8 cellular contexts compared by ENCODE assay signal in the genomic region with DNA sequence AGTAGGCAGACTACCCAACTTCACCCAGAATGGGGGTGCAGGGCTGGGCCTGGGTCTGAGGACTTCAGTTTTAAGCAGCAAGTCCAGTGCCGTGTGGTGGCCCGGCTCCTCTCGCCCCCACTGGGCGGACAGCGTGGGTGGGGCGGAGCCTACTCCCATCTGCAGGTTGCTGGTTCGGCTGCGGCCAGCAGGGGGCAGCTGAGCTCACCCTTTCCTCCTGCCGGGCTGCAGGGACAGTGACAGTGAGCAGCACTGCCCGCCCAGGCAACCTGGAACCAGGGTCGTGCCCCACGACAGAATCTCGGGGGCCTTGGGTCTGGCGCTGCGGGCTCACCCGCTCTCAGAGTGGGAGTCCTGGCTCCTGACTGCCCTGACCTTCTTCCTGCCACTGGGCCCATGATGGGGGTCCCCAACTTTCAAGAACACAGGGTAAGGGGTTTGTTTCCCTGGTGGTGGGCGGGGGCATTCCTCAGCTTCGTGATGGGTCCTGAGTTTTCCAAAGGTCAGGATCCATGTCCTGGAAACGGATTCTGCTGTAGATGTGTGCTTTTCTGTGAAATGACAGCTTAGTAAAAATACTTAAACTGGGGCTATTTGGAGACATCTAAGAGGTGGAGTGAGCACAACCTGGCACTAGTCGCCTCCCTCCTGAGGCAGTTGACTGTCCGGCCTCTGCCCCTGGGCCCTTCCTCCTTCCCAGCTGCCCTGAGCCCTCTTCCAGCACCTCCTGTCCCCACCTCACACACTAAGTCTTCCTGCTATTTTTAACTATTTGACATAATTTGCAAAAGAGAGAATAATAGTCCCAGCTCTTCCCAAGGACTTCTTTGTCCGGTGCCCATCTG. TPM values are rescaled to one million over a fixed set of nuclear protein-coding genes. Genes with fewer than 3 reads are reported as not detected.
A peak's percentile ranks its signal among the peaks of the same experiment; 100 is the strongest.
DNase-seq lines count a peak whose midpoint lies in the region; ATAC-seq, FAIRE-seq and TF ChIP-seq lines count a peak whose summit lies in the region.

No MANE protein-coding gene starts in this region.

- H3K36me3 ChIP-seq in HUES64 (ENCODE audit: insufficient read depth, low read length) (no peaks in the 10 kb centered on the region), stomach (peaks cover 6 to 28% (median 22%) of the 10 kb centered on the region in 4 donors)

- in situ Hi-C loops in ACHN (cut with HindIII; ENCODE audit: low pct_ligation_motif_present, low pct_unique_long_range_greater_than_20kb, low sequenced_read_pairs): no loop called here

- no peaks in the 10 kb centered on the region for H3K9me3 ChIP-seq in HUES64 (ENCODE audit: insufficient read depth, low read depth, low read length)
- H3K9me3 ChIP-seq in stomach: no peaks in the 10 kb centered on the region

- H3K27ac Mint-ChIP-seq in neural crest cell (ENCODE audit: unreplicated experiment): no peak overlapping the region

- no peaks in the 10 kb centered on the region for H3K9me3 Mint-ChIP-seq in neural crest cell

- H3K4me1 Mint-ChIP-seq in neural crest cell: peaks cover 70% of the 10 kb centered on the region

- no peak for TF ChIP-seq EP300 in stomach (IDR thresholded peaks at IDR 0.05)

- peak; percentile 77 for DNase-seq in ACHN
- DNase-seq in RCC 7860 (ENCODE audit: low spot score): peak; percentile 68
- DNase-seq in activated T-helper 9 cell treated with anti-CD3 and anti-CD28 coated beads, Interleukin-2, amount 50 U/mL, for 16 hours (ENCODE audit: low read depth): peak; percentile 89
- DNase-seq in fibroblast of peridontal ligament (ENCODE audit: extremely low read depth): peak; percentile 72
- peak; percentile 92 for DNase-seq in neural crest cell (ENCODE audit: low read depth, low spot score)
- peak; percentile 94 for DNase-seq in stomach

- WGBS in HUES64: 20% methylated on average over 22 of the region's 22 CpGs
- 3 to 5% (median 4%) methylated on average over 14 to 22 of the region's 22 CpGs for WGBS in stomach, 5 donors

- H3K27me3 Mint-ChIP-seq in neural crest cell (ENCODE audit: low read depth): peaks cover 8% of the 10 kb centered on the region

- H3K4me1 ChIP-seq in HUES64 (ENCODE audit: insufficient read depth, low read length) (peaks cover 50% of the 10 kb centered on the region), stomach (peaks cover 43 to 62% (median 57%) of the 10 kb centered on the region in 4 donors)

- ATAC-seq in GM18511 (IDR thresholded peaks at IDR 0.05; ENCODE audit: unreplicated experiment): peak; percentile 42

- TF ChIP-seq POLR2A in stomach (IDR thresholded peaks at IDR 0.05): no peak

- intact Hi-C loops in stomach (cut with DNase I; ENCODE audit: low total_unique reads): no loop called here

- no peak overlapping the region for H3K9ac ChIP-seq in HUES64 (ENCODE audit: low read depth, low read length)

- H3K27me3 ChIP-seq in HUES64 (ENCODE audit: insufficient read depth, low read length) (no peaks in the 10 kb centered on the region), stomach (no peaks in the 10 kb centered on the region)

- H3K4me3 ChIP-seq in HUES64 (ENCODE audit: low read length) (peak overlapping the region; percentile 22; the same call in 1 of the 2 replicates), stomach (peak overlapping the region; percentile 19 to 81 (median 33))

- H3K4me3 Mint-ChIP-seq in neural crest cell: peak overlapping the region; percentile 68

- H3K36me3 Mint-ChIP-seq in neural crest cell (ENCODE audit: low read depth): no peaks in the 10 kb centered on the region

- TF ChIP-seq CTCF in neural crest cell (conservative IDR thresholded peaks at IDR 0.05): peak; percentile 94
- TF ChIP-seq CTCF in stomach (IDR thresholded peaks at IDR 0.05): peak in 6 of 7 experiments; percentile 93 to 99 (median 98)

- H3K27ac ChIP-seq in HUES64 (ENCODE audit: low read depth, low read length): no peak overlapping the region
- peak overlapping the region; percentile 98 to 100 (median 99) for H3K27ac ChIP-seq in stomach

- FAIRE-seq in RCC 7860 (lab: Jason Lieb, UNC): no peak

RNA-seq across cellular contexts. Expression of gene NEAT1, which starts 6.0 kb away (rescaled TPM):
- polyA plus RNA-seq in HUES64 (2013, experiment 1 of 2): 3.6 TPM
- 3.6 TPM for polyA plus RNA-seq in HUES64 (2013, experiment 2 of 2)
- 29.8 and 37.2 TPM in 2 replicates for total RNA-seq in neural crest cell
- total RNA-seq in stomach: 1,000 to 10,000 TPM in 2 of 5 donors, 100 to 1,000 TPM in 3; 253 to 2,124 (median 789) TPM
- 1,000 to 10,000 TPM in 1 of 3 donors, 100 to 1,000 TPM in 2; 131 to 1,368 (median 157) TPM for polyA plus RNA-seq in stomach

RNA-seq across cellular contexts. Expression of gene FRMD8, which starts 30.1 kb away (rescaled TPM):
- 12.1 TPM for polyA plus RNA-seq in HUES64 (2013, experiment 1 of 2)
- 12.2 TPM for polyA plus RNA-seq in HUES64 (2013, experiment 2 of 2)
- total RNA-seq in neural crest cell (25.6 and 29.0 TPM in 2 replicates), stomach (100 to 1,000 TPM in 3 of 5 donors, 10 to 100 TPM in 1, 1 to 10 TPM in 1; 9.3 to 340 (median 114) TPM)
- 10 to 100 TPM; 11.8 to 16.3 (median 13.6) TPM for polyA plus RNA-seq in stomach

RNA-seq across cellular contexts. Expression of gene SLC25A45, which starts 34.1 kb away (rescaled TPM):
- 0.55 TPM for polyA plus RNA-seq in HUES64 (2013, experiment 1 of 2)
- polyA plus RNA-seq in HUES64 (2013, experiment 2 of 2): 1.9 TPM
- total RNA-seq in neural crest cell: 1.5 and 1.8 TPM in 2 replicates
- total RNA-seq in stomach: 100 to 1,000 TPM in 1 of 5 donors, 1 to 10 TPM in 4; 1.2 to 101 (median 2.4) TPM
- 1 to 10 TPM; 1.9 to 3.8 (median 3.1) TPM for polyA plus RNA-seq in stomach
